ENCODE assay signal across 8 cellular contexts in the genomic region with DNA sequence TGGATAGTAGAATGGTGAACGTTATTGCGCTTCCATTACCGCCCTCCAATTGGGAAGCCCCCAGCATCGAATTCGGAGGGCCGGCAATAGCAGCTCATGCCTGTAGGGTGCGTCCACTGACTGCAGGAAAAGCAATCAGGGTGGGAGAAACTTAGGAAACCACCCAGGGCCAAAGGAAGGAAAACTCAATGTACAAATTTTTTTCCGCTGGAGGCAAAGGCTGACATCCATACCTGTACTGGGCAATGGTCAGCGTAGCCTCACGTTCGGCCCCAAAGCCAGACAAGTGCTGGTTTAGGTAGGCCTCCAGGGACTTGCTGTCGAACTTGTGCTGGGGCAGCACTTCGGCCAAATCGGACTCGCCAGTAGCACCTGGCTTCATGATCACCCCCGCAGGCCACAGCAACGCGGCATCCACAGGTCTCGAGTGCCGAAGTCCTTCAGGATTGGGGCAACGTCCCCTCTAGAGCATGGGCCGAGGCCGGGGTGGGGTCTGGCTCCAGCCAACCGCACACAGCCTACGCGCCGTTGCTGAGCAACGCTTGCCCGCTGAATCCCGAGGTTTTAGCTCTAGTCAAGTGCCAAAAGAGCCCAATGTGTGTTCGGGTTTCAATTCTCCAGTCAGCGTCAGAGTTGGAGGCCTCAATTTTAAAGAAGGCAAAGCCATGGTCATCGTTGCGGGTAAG. TPM values are rescaled to one million over a fixed set of nuclear protein-coding genes. Genes with fewer than 3 reads are reported as not detected.
DNase-seq lines count a peak whose midpoint lies in the region; ATAC-seq and TF ChIP-seq lines count a peak whose summit lies in the region.

ACAD11 (minus strand) TSS at position 440 of the 686 bp plus-strand sequence; CDS start at position 382, 58 bp downstream.

- peak within 1 kb of the TSS; percentile 94 for H3K27ac Mint-ChIP-seq in activated CD8-positive, alpha-beta memory T cell treated with anti-CD3 and anti-CD28 coated beads, Interleukin-2, amount 10 ng/mL, durations not matched to agents 7 days and 5 days
- H3K27ac Mint-ChIP-seq in stimulated activated naive CD8-positive, alpha-beta T cell treated with anti-CD3 and anti-CD28 coated beads, Interleukin-15, Interleukin-2, amounts not matched to agents 100 ng/mL and 50 ng/mL, for 24 hours: peak within 1 kb of the TSS; percentile 96

- CTCF ChIA-PET in activated CD8-positive, alpha-beta memory T cell treated with anti-CD3 and anti-CD28 coated beads, Interleukin-2, amount 10 ng/mL, durations not matched to agents 7 days and 5 days (lab: Charles Lee): interaction anchor here (1.0 to 4.1 kb wide), 4 partner anchors 11 to 1159 kb away, joined by 3 to 21 read pairs (median 8); no protein-coding TSS in a partner anchor

- H3K36me3 Mint-ChIP-seq in activated CD8-positive, alpha-beta memory T cell treated with anti-CD3 and anti-CD28 coated beads, Interleukin-2, amount 10 ng/mL, durations not matched to agents 7 days and 5 days: peaks cover 14% of the 10 kb centered on the region
- peaks cover 19% of the 10 kb centered on the region for H3K36me3 Mint-ChIP-seq in stimulated activated naive CD8-positive, alpha-beta T cell treated with anti-CD3 and anti-CD28 coated beads, Interleukin-15, Interleukin-2, amounts not matched to agents 100 ng/mL and 50 ng/mL, for 24 hours (ENCODE audit: low read depth)

- H3K27me3 Mint-ChIP-seq in activated CD8-positive, alpha-beta memory T cell treated with anti-CD3 and anti-CD28 coated beads, Interleukin-2, amount 10 ng/mL, durations not matched to agents 7 days and 5 days: no peaks in the 10 kb centered on the region
- H3K27me3 Mint-ChIP-seq in stimulated activated naive CD8-positive, alpha-beta T cell treated with anti-CD3 and anti-CD28 coated beads, Interleukin-15, Interleukin-2, amounts not matched to agents 100 ng/mL and 50 ng/mL, for 24 hours: no peaks in the 10 kb centered on the region

- peak; percentile 63 for TF ChIP-seq CTCF in epithelial cell of proximal tubule (conservative IDR thresholded peaks at IDR 0.05; ENCODE audit: low read depth, low read length)

- peak within 1 kb of the TSS; percentile 89 for H3K4me3 ChIP-seq in epithelial cell of proximal tubule (ENCODE audit: low read depth, low read length)

- H3K4me1 Mint-ChIP-seq in activated CD8-positive, alpha-beta memory T cell treated with anti-CD3 and anti-CD28 coated beads, Interleukin-2, amount 10 ng/mL, durations not matched to agents 7 days and 5 days: peaks cover 46% of the 10 kb centered on the region
- peaks cover 57% of the 10 kb centered on the region for H3K4me1 Mint-ChIP-seq in stimulated activated naive CD8-positive, alpha-beta T cell treated with anti-CD3 and anti-CD28 coated beads, Interleukin-15, Interleukin-2, amounts not matched to agents 100 ng/mL and 50 ng/mL, for 24 hours (ENCODE audit: low read depth)

- no peaks in the 10 kb centered on the region for H3K9me3 Mint-ChIP-seq in activated CD8-positive, alpha-beta memory T cell treated with anti-CD3 and anti-CD28 coated beads, Interleukin-2, amount 10 ng/mL, durations not matched to agents 7 days and 5 days (ENCODE audit: low read depth)
- no peaks in the 10 kb centered on the region for H3K9me3 Mint-ChIP-seq in stimulated activated naive CD8-positive, alpha-beta T cell treated with anti-CD3 and anti-CD28 coated beads, Interleukin-15, Interleukin-2, amounts not matched to agents 100 ng/mL and 50 ng/mL, for 24 hours

- in situ Hi-C loops in Caki2 (cut with HindIII; ENCODE audit: low pct_unique_long_range_greater_than_20kb, low sequenced_read_pairs): no loop called here

- H3K4me3 Mint-ChIP-seq in activated CD8-positive, alpha-beta memory T cell treated with anti-CD3 and anti-CD28 coated beads, Interleukin-2, amount 10 ng/mL, durations not matched to agents 7 days and 5 days: peak within 1 kb of the TSS; percentile 90
- peak within 1 kb of the TSS; percentile 98 for H3K4me3 Mint-ChIP-seq in stimulated activated naive CD8-positive, alpha-beta T cell treated with anti-CD3 and anti-CD28 coated beads, Interleukin-15, Interleukin-2, amounts not matched to agents 100 ng/mL and 50 ng/mL, for 24 hours

- peak; percentile 56 for ATAC-seq in GM19351 (IDR thresholded peaks at IDR 0.05; ENCODE audit: unreplicated experiment)
- ATAC-seq in HG03442 (IDR thresholded peaks at IDR 0.05; ENCODE audit: unreplicated experiment): peak; percentile 51
- peak; percentile 59 for ATAC-seq in activated CD8-positive, alpha-beta memory T cell treated with anti-CD3 and anti-CD28 coated beads, Interleukin-2, amount 10 ng/mL, durations not matched to agents 7 days and 5 days

- DNase-seq in Caki2 (ENCODE audit: low read depth): peak; percentile 82
- DNase-seq in NCI-H69 (lab: John Stamatoyannopoulos, UW): peak; percentile 70
- peak; percentile 56 for DNase-seq in activated CD8-positive, alpha-beta memory T cell treated with anti-CD3 and anti-CD28 coated beads, Interleukin-2, amount 10 ng/mL, durations not matched to agents 7 days and 5 days
- no peak for DNase-seq in epithelial cell of proximal tubule (ENCODE audit: low read depth)
- DNase-seq in middle frontal gyrus (ENCODE audit: extremely low spot score, low spot score): peak; percentile 33

RNA-seq across cellular contexts. Expression of gene ACAD11, which starts in this region (rescaled TPM):
- 6.0 and 9.9 TPM in 2 replicates for total RNA-seq in Caki2 (2014; rRNA removed; shearing (Covaris generic); ENCODE audit: low replicate concordance)
- total RNA-seq in activated CD8-positive, alpha-beta memory T cell treated with anti-CD3 and anti-CD28 coated beads, Interleukin-2, amount 10 ng/mL, durations not matched to agents 7 days and 5 days: 10 to 100 TPM; 12.3 to 19.6 TPM
- total RNA-seq in epithelial cell of proximal tubule: 8.3 and 18.6 TPM in 2 replicates
